Comparison of ENCODE assay signal across 8 cellular contexts in the genomic region with DNA sequence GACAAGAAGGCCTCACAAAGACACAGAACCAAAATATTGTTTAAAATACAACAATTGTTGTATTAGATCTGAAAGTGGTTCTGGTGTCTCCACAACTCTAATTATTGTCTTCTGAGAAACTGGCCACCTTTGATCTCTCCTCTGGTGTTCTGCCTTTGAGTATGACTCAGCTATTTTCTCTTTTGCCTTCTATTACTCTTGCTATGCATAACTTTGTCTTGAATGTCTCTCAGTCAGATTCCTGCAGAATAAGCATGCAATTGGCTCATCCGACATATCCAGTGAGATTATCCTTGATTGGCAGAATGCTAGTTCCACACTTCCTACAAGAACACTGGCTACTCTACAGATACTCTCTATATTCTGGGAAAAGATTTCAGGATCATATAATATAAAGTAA. TPM values are rescaled to one million over a fixed set of nuclear protein-coding genes. Genes with fewer than 3 reads are reported as not detected.
DNase-seq lines count a peak whose midpoint lies in the region; ATAC-seq lines count a peak whose summit lies in the region.

No MANE protein-coding gene starts in this region.

- ATAC-seq in HG02759 (IDR thresholded peaks at IDR 0.05; ENCODE audit: unreplicated experiment) (peak; percentile 80), left lobe of liver (peak; percentile 71), T-helper 17 cell (no peak)

- in situ Hi-C loops in SK-MEL-5 (cut with HindIII; ENCODE audit: low pct_unique_long_range_greater_than_20kb, low sequenced_read_pairs), result no loop called here

- H3K9me3 ChIP-seq in T-helper 17 cell (ENCODE audit: control insufficient read depth, low read length, poor library complexity, severe bottlenecking), result no peaks in the 10 kb centered on the region

- H3K36me3 Mint-ChIP-seq in T-helper 17 cell (ENCODE audit: low read depth), result no peaks in the 10 kb centered on the region

- H3K4me1 Mint-ChIP-seq in T-helper 17 cell, result no peaks in the 10 kb centered on the region

- no peak overlapping the region for H3K27ac Mint-ChIP-seq in T-helper 17 cell

- DNase-seq in GM04503 (ENCODE audit: low read depth) (peak; percentile 68), SK-MEL-5 (ENCODE audit: low read depth, low spot score) (peak; percentile 15), left lobe of liver (ENCODE audit: low spot score) (no peak), T-helper 17 cell (no peak), NCI-H526 (lab: John Stamatoyannopoulos, UW) (no peak), NCI-H82 (lab: John Stamatoyannopoulos, UW) (no peak)
- DNase-seq in stimulated activated CD4-positive, alpha-beta T cell treated with anti-CD3 and anti-CD28 coated beads, Interleukin-12 subunit alpha, Interleukin-12 subunit beta, amount 100 ng/mL, for 4 hours, result no peak

- H3K27me3 Mint-ChIP-seq in T-helper 17 cell, result peaks cover 7% of the 10 kb centered on the region

- H3K4me3 Mint-ChIP-seq in T-helper 17 cell, result no peak overlapping the region

RNA-seq across cellular contexts. Expression of a gene that starts 14.3 kb away (rescaled TPM):
- 8.3 and 11.1 TPM in 2 replicates for total RNA-seq in SK-MEL-5 (2014; rRNA removed; shearing (Covaris generic))
- polyA plus RNA-seq in SK-MEL-5 (2015; cell fraction: cytosol; rRNA removed), result 7.6 and 10.7 TPM in 2 replicates
- polyA plus RNA-seq in SK-MEL-5 (2015; cell fraction: nucleus; rRNA removed), result 6.0 and 18.2 TPM in 2 replicates
- 8.6 TPM for total RNA-seq in left lobe of liver
- total RNA-seq in T-helper 17 cell, result 1 to 10 TPM; 4.5 to 5.7 TPM

Comparison
In these comparisons a context has a peak if more than half of its experiments do, and no peak if none do; other contexts are left out.
1. DNase-seq: peak in GM04503 (single experiment) and SK-MEL-5 (single experiment); none in left lobe of liver (single experiment), T-helper 17 cell (0 of 3), NCI-H526 (0 of 2), stimulated activated CD4-positive, alpha-beta T cell treated with anti-CD3 and anti-CD28 coated beads, Interleukin-12 subunit alpha, Interleukin-12 subunit beta, amount 100 ng/mL, for 4 hours (single experiment) and NCI-H82 (single experiment).